ENCODE assay signal across 22 cellular contexts in genomic region chr9:133915534-133916158, GRCh38.
DNase-seq lines count a peak whose midpoint lies in the region; ATAC-seq, FAIRE-seq and TF ChIP-seq lines count a peak whose summit lies in the region.
"Had no signal": no experiment of that assay in that cellular context is flagged by ENCODE, and none has a peak within 500 bp of the region (broad histone marks: within the 10 kb centered on the region; RNA-seq: fewer than 3 reads in every experiment).

No MANE protein-coding gene starts in this region.

- no peak for ATAC-seq in GM18870 (IDR thresholded peaks at IDR 0.05; ENCODE audit: unreplicated experiment)
- ATAC-seq: foreskin keratinocyte had no signal

- TF ChIP-seq CTCF in nephron progenitor cell (IDR thresholded peaks at IDR 0.05), result no peak

- H3K9me3 ChIP-seq in BLaER1, result no peaks in the 10 kb centered on the region
- H3K9me3 ChIP-seq: right atrium auricular region had no signal

- H3K4me3 ChIP-seq in BLaER1, result no peak overlapping the region
- H3K4me3 ChIP-seq: right atrium auricular region had no signal

- no peaks in the 10 kb centered on the region for H3K36me3 Mint-ChIP-seq in nephron progenitor cell (ENCODE audit: low read depth)

- H3K9ac ChIP-seq in BLaER1, result 0 out of 2 replicates have a peak overlapping the region, but pooled peaks have one; percentile 41
- H3K9ac ChIP-seq: KMS-11 had no signal

- H3K9me3 Mint-ChIP-seq in nephron progenitor cell, result no peaks in the 10 kb centered on the region
- H3K9me3 Mint-ChIP-seq: activated CD4-positive, alpha-beta memory T cell treated with anti-CD3 and anti-CD28 coated beads, Interleukin-2, amount 10 ng/mL, durations not matched to agents 7 days and 5 days had no signal

- FAIRE-seq in HTR-8/SVneo (lab: Jason Lieb, UNC), result peak; percentile 96
- FAIRE-seq: islet of Langerhans had no signal

- H3K4me1 Mint-ChIP-seq in nephron progenitor cell, result peaks cover 93% of the 10 kb centered on the region
- H3K4me1 Mint-ChIP-seq: activated CD4-positive, alpha-beta memory T cell treated with anti-CD3 and anti-CD28 coated beads, Interleukin-2, amount 10 ng/mL, durations not matched to agents 7 days and 5 days had no signal

- peak overlapping the region; percentile 39 for H3K4me3 Mint-ChIP-seq in nephron progenitor cell
- H3K4me3 Mint-ChIP-seq: activated CD4-positive, alpha-beta memory T cell treated with anti-CD3 and anti-CD28 coated beads, Interleukin-2, amount 10 ng/mL, durations not matched to agents 7 days and 5 days had no signal

- peaks cover 92% of the 10 kb centered on the region for H3K4me1 ChIP-seq in BLaER1

- H3K4me2 ChIP-seq in BLaER1, result peak overlapping the region; percentile 96
- H3K4me2 ChIP-seq: KMS-11 had no signal

- 0 out of 2 replicates have a peak, but pooled peaks cover 6% of the 10 kb centered on the region for H4K20me1 ChIP-seq in BLaER1

- no peaks in the 10 kb centered on the region for H3K27me3 ChIP-seq in BLaER1
- H3K27me3 ChIP-seq: foreskin keratinocyte, right atrium auricular region had no signal

- H3K27ac ChIP-seq in BLaER1 (peak overlapping the region; percentile 90), cingulate gyrus (ENCODE audit: low read depth, low read length) (peak overlapping the region; percentile 73)
- H3K27ac ChIP-seq: epithelial cell of prostate, foreskin keratinocyte, KMS-11, right atrium auricular region had no signal

- DNase-seq in HTR-8/SVneo (ENCODE audit: insufficient read length, low spot score) (no peak), nephron progenitor cell (no peak), NCI-H2029 (lab: John Stamatoyannopoulos, UW) (no peak), NCI-H2081 (lab: John Stamatoyannopoulos, UW) (no peak), hepatic stellate cell (ENCODE audit: low spot score) (no peak)
- DNase-seq: activated CD4-positive, alpha-beta memory T cell treated with anti-CD3 and anti-CD28 coated beads, Interleukin-2, amount 10 ng/mL, durations not matched to agents 7 days and 5 days; activated CD4-positive, CD25-positive, alpha-beta regulatory T cell; activated gamma-delta T cell; activated T-cell treated with anti-CD3 and anti-CD28 coated beads for 4 hours; central memory CD4-positive, alpha-beta T cell; foreskin keratinocyte; HCEC 1CT; MV-4-11; NCI-H1694; NCI-H748 treated with DMSO at 0.1 percent for 48 hours had no signal

- peak overlapping the region; percentile 68 for H3K27ac Mint-ChIP-seq in nephron progenitor cell
- H3K27ac Mint-ChIP-seq: activated CD4-positive, alpha-beta memory T cell treated with anti-CD3 and anti-CD28 coated beads, Interleukin-2, amount 10 ng/mL, durations not matched to agents 7 days and 5 days had no signal

- H3K27me3 Mint-ChIP-seq in nephron progenitor cell (ENCODE audit: low read depth, poor library complexity), result peaks cover 10% of the 10 kb centered on the region
- H3K27me3 Mint-ChIP-seq: activated CD4-positive, alpha-beta memory T cell treated with anti-CD3 and anti-CD28 coated beads, Interleukin-2, amount 10 ng/mL, durations not matched to agents 7 days and 5 days had no signal

- no peaks in the 10 kb centered on the region for H3K36me3 ChIP-seq in BLaER1
- H3K36me3 ChIP-seq: right atrium auricular region had no signal
